Comparison of ENCODE assay signal across 16 cellular contexts in genomic region chr1:162217674-162218073, GRCh38.
"Had no signal": no experiment of that assay in that cellular context is flagged by ENCODE, and none has a peak within 500 bp of the region (broad histone marks: within the 10 kb centered on the region; RNA-seq: fewer than 3 reads in every experiment).

No MANE protein-coding gene starts in this region.

- H3K36me3 ChIP-seq: ascending aorta, cardiac muscle cell, gastroesophageal sphincter, heart right ventricle, upper lobe of right lung had no signal

- H3K27ac ChIP-seq: ascending aorta, cardiac muscle cell, dorsolateral prefrontal cortex, parathyroid adenoma, upper lobe of right lung had no signal

- H3K9me3 ChIP-seq: ascending aorta, gastroesophageal sphincter, heart right ventricle, upper lobe of right lung had no signal

- ATAC-seq: activated CD4-positive, CD25-positive, alpha-beta regulatory T cell treated with anti-CD3 and anti-CD28 coated beads, Interleukin-2, amount 50 U/mL, for 24 hours; activated naive CD8-positive, alpha-beta T cell treated with anti-CD3 and anti-CD28 coated beads, Interleukin-2, amount 50 U/mL, for 24 hours; gastroesophageal sphincter; stimulated activated naive CD8-positive, alpha-beta T cell treated with anti-CD3 and anti-CD28 coated beads, Interleukin-15, amount 100 ng/mL, for 72 hours had no signal

- H3K9me3 Mint-ChIP-seq: activated naive CD4-positive, alpha-beta T cell treated with anti-CD3 and anti-CD28 coated beads for 36 hours; activated naive CD8-positive, alpha-beta T cell treated with anti-CD3 and anti-CD28 coated beads, Interleukin-2, amount 50 U/mL, for 24 hours; activated T-helper 2 cell treated with anti-CD3 and anti-CD28 coated beads, Interferon-gamma antibody, Interleukin-2, Interleukin-4, amounts not matched to agents 10 μg/mL and 5 μg/mL and 100 μg/mL, durations not matched to agents 14 hours and 24 hours and 36 hours; endodermal cell; stimulated activated naive CD8-positive, alpha-beta T cell treated with anti-CD3 and anti-CD28 coated beads, Interleukin-15, amount 100 ng/mL, for 72 hours had no signal

- H3K4me3 ChIP-seq: ascending aorta, cardiac muscle cell, dorsolateral prefrontal cortex, gastroesophageal sphincter, heart right ventricle, upper lobe of right lung had no signal

- H3K27ac Mint-ChIP-seq: activated naive CD4-positive, alpha-beta T cell treated with anti-CD3 and anti-CD28 coated beads for 36 hours; activated naive CD8-positive, alpha-beta T cell treated with anti-CD3 and anti-CD28 coated beads, Interleukin-2, amount 50 U/mL, for 24 hours; activated T-helper 2 cell treated with anti-CD3 and anti-CD28 coated beads, Interferon-gamma antibody, Interleukin-2, Interleukin-4, amounts not matched to agents 10 μg/mL and 5 μg/mL and 100 μg/mL, durations not matched to agents 14 hours and 24 hours and 36 hours; endodermal cell had no signal

- H3K4me3 Mint-ChIP-seq: activated naive CD4-positive, alpha-beta T cell treated with anti-CD3 and anti-CD28 coated beads for 36 hours; activated naive CD8-positive, alpha-beta T cell treated with anti-CD3 and anti-CD28 coated beads, Interleukin-2, amount 50 U/mL, for 24 hours; endodermal cell; stimulated activated naive CD8-positive, alpha-beta T cell treated with anti-CD3 and anti-CD28 coated beads, Interleukin-15, amount 100 ng/mL, for 72 hours had no signal

- DNase-seq: activated naive CD4-positive, alpha-beta T cell treated with anti-CD3 and anti-CD28 coated beads for 36 hours; activated naive CD8-positive, alpha-beta T cell treated with anti-CD3 and anti-CD28 coated beads, Interleukin-2, amount 50 U/mL, for 24 hours; dorsolateral prefrontal cortex; heart right ventricle; left cardiac atrium; stimulated activated CD4-positive, alpha-beta T cell treated with anti-CD3 and anti-CD28 coated beads, Interleukin-1b, Interleukin-23, amount 100 ng/mL, for 48 hours; stimulated activated naive CD8-positive, alpha-beta T cell treated with anti-CD3 and anti-CD28 coated beads, Interleukin-15, amount 100 ng/mL, for 72 hours; T-helper 2 cell; upper lobe of right lung had no signal

- H3K4me1 Mint-ChIP-seq: activated naive CD8-positive, alpha-beta T cell treated with anti-CD3 and anti-CD28 coated beads, Interleukin-2, amount 50 U/mL, for 24 hours; stimulated activated naive CD8-positive, alpha-beta T cell treated with anti-CD3 and anti-CD28 coated beads, Interleukin-15, amount 100 ng/mL, for 72 hours had no signal

- H3K27me3 ChIP-seq: ascending aorta, cardiac muscle cell, dorsolateral prefrontal cortex, gastroesophageal sphincter, heart right ventricle, upper lobe of right lung had no signal
